Comparison of ENCODE assay signal across 13 cellular contexts in the genomic region with DNA sequence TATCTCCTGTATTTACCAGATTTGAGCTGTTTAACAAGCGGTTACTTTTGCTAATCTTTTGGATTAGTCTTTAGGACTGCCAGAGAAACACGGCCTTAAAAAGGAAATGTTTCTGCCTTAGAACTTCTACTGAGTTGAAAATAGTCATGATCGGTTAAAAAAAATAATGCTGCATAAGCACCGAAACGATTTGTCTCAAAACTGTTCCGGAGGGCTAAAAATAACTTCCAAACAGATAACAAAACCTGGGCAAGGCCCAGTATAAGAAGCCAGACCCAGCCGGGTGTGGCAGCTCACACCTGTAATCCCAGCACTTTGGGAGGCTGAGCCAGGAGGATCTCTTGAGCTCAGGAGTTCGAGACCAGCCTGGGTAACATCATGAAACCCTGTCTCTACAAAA.
"Had no signal": no experiment of that assay in that cellular context is flagged by ENCODE, and none has a peak within 500 bp of the region (broad histone marks: within the 10 kb centered on the region; RNA-seq: fewer than 3 reads in every experiment).

No MANE protein-coding gene starts in this region.

- H3K27ac ChIP-seq: upper lobe of left lung had no signal

- H3K27me3 ChIP-seq: dorsolateral prefrontal cortex, upper lobe of left lung had no signal

- H3K9me3 ChIP-seq: upper lobe of left lung had no signal

- DNase-seq: activated CD4-positive, alpha-beta T cell treated with anti-CD3 and anti-CD28 coated beads for 1 hour; activated CD4-positive, alpha-beta T cell treated with anti-CD3 and anti-CD28 coated beads, Interleukin-2, amount 50 U/mL, for 4 hours; activated naive CD4-positive, alpha-beta T cell treated with Interleukin-2 at 50 U/mL for 16 hours; activated T-cell treated with anti-CD3 and anti-CD28 coated beads for 4 hours; dorsolateral prefrontal cortex; endodermal cell; erythroblast; nephron progenitor cell; occipital lobe; stimulated activated CD4-positive, alpha-beta T cell treated with anti-CD3 and anti-CD28 coated beads, Interleukin-4, amount 100 ng/mL, for 24 hours; stimulated activated naive CD4-positive, alpha-beta T cell; upper lobe of left lung had no signal

- H3K36me3 ChIP-seq: upper lobe of left lung had no signal

- H3K4me3 ChIP-seq: dorsolateral prefrontal cortex, upper lobe of left lung had no signal

- ATAC-seq: activated T-helper 17 cell treated with anti-CD3 and anti-CD28 coated beads, Interleukin-2, amount 50 U/mL, for 72 hours had no signal
